8 cellular contexts compared by ENCODE assay signal in genomic region chr20:33444797-33445560, GRCh38. TPM values are rescaled to one million over a fixed set of nuclear protein-coding genes. Genes with fewer than 3 reads are reported as not detected.
DNase-seq lines count a peak whose midpoint lies in the region; ATAC-seq, FAIRE-seq and TF ChIP-seq lines count a peak whose summit lies in the region.

No MANE protein-coding gene starts in this region.

- H3K4me2 ChIP-seq in DND-41 (ENCODE audit: insufficient read depth, low read length), result peak overlapping the region; percentile 100

- peaks cover 10% of the 10 kb centered on the region for H3K27me3 ChIP-seq in DND-41 (ENCODE audit: insufficient read depth, low read length, poor library complexity)

- no peaks in the 10 kb centered on the region for H3K9me3 Mint-ChIP-seq in activated naive CD8-positive, alpha-beta T cell (ENCODE audit: low read depth)
- H3K9me3 Mint-ChIP-seq in type B pancreatic cell, result no peaks in the 10 kb centered on the region

- peak; percentile 58 for TF ChIP-seq CTCF in DND-41 (IDR thresholded peaks at IDR 0.05; ENCODE audit: borderline replicate concordance, extremely low read depth, low read length, poor library complexity, severe bottlenecking)
- no peak for TF ChIP-seq CTCF in type B pancreatic cell (conservative IDR thresholded peaks at IDR 0.05)

- intact Hi-C loops in left colon (cut with DNase I, micrococcal nuclease), result no loop called here

- H3K36me3 Mint-ChIP-seq in activated naive CD8-positive, alpha-beta T cell, result no peaks in the 10 kb centered on the region
- H3K36me3 Mint-ChIP-seq in type B pancreatic cell, result no peaks in the 10 kb centered on the region

- DNase-seq in DND-41, result peak; percentile 38
- DNase-seq in NCI-H146 (lab: John Stamatoyannopoulos, UW), result peak; percentile 46
- peak in 1 of 2 donors; percentile 51 for DNase-seq in left colon
- DNase-seq in type B pancreatic cell (ENCODE audit: extremely low spot score, unreplicated experiment), result no peak
- DNase-seq in RKO (ENCODE audit: low spot score), result no peak
- DNase-seq in GM19239 (ENCODE audit: insufficient read length, low spot score), result no peak
- DNase-seq in NK-92 (lab: John Stamatoyannopoulos, UW; ENCODE audit: unreplicated experiment), result no peak

- H2AFZ ChIP-seq in DND-41 (ENCODE audit: low read depth, low read length), result peak overlapping the region; percentile 60

- peak overlapping the region; percentile 76 for H3K9ac ChIP-seq in DND-41 (ENCODE audit: low read depth, low read length)

- H4K20me1 ChIP-seq in DND-41 (ENCODE audit: insufficient read depth, low read length), result no peaks in the 10 kb centered on the region

- no peaks in the 10 kb centered on the region for H3K9me3 ChIP-seq in DND-41 (ENCODE audit: insufficient read depth, low read length, severe bottlenecking)

- no peaks in the 10 kb centered on the region for H3K36me3 ChIP-seq in DND-41 (ENCODE audit: insufficient read depth, low read length)

- peak overlapping the region; percentile 31; the same call in 1 of the 2 replicates for H3K27ac ChIP-seq in DND-41 (ENCODE audit: low read length)

- no peak for ATAC-seq in DND-41 (ENCODE audit: insufficient read depth, low read depth)
- peak; percentile 27 for ATAC-seq in left colon

- peak overlapping the region; percentile 60 to 100; a peak in 3 of 4 replicates for H3K4me3 ChIP-seq in DND-41 (ENCODE audit: low read depth in 1 of 2, low read length in 2 of 2)

- peaks cover 14% of the 10 kb centered on the region for H3K4me1 Mint-ChIP-seq in activated naive CD8-positive, alpha-beta T cell (ENCODE audit: low read depth)
- peaks cover 25% of the 10 kb centered on the region for H3K4me1 Mint-ChIP-seq in type B pancreatic cell (ENCODE audit: unreplicated experiment)

- H3K4me3 Mint-ChIP-seq in activated naive CD8-positive, alpha-beta T cell, result peak overlapping the region; percentile 89
- peak overlapping the region; percentile 94 for H3K4me3 Mint-ChIP-seq in type B pancreatic cell

- peak overlapping the region; percentile 78 for H3K27ac Mint-ChIP-seq in activated naive CD8-positive, alpha-beta T cell
- peak overlapping the region; percentile 2 for H3K27ac Mint-ChIP-seq in type B pancreatic cell

- H3K27me3 Mint-ChIP-seq in activated naive CD8-positive, alpha-beta T cell, result no peaks in the 10 kb centered on the region
- peaks cover 7% of the 10 kb centered on the region for H3K27me3 Mint-ChIP-seq in type B pancreatic cell

- FAIRE-seq in GM19239 (lab: Jason Lieb, UNC), result no peak

- H3K79me2 ChIP-seq in DND-41 (ENCODE audit: insufficient read depth, low read length), result no peaks in the 10 kb centered on the region

- H3K4me1 ChIP-seq in DND-41 (ENCODE audit: insufficient read depth, low read length), result peaks cover 25% of the 10 kb centered on the region

RNA-seq across cellular contexts. Expression of gene SNTA1, which starts 1.4 kb away (rescaled TPM):
- total RNA-seq in left colon, result 1 to 10 TPM; 4.0 to 8.3 TPM
- 7.6 and 19.5 TPM in 2 replicates for total RNA-seq in type B pancreatic cell (ENCODE audit: low replicate concordance)

RNA-seq across cellular contexts. Expression of gene CDK5RAP1, which starts 43.7 kb away (rescaled TPM):
- total RNA-seq in left colon, result 10 to 100 TPM; 16.6 to 27.4 TPM
- 48.4 and 58.3 TPM in 2 replicates for total RNA-seq in type B pancreatic cell (ENCODE audit: low replicate concordance)

RNA-seq across cellular contexts. Expression of gene CBFA2T2, which starts 44.9 kb away (rescaled TPM):
- 10 to 100 TPM; 26.9 to 27.3 TPM for total RNA-seq in left colon
- 39.8 and 52.3 TPM in 2 replicates for total RNA-seq in type B pancreatic cell (ENCODE audit: low replicate concordance)

Comparison
In these comparisons a context has a peak if more than half of its experiments do, and no peak if none do; other contexts are left out.
1. DNase-seq: peak in DND-41 (single experiment) and NCI-H146 (single experiment); none in type B pancreatic cell (single experiment), RKO (single experiment), GM19239 (single experiment) and NK-92 (single experiment).